20 cellular contexts compared by ENCODE assay signal in genomic region chr5:15384176-15384575, GRCh38.
"Had no signal": no experiment of that assay in that cellular context is flagged by ENCODE, and none has a peak within 500 bp of the region (broad histone marks: within the 10 kb centered on the region; RNA-seq: fewer than 3 reads in every experiment).

No MANE protein-coding gene starts in this region.

- H3K4me1 ChIP-seq: SJCRH30 had no signal

- H3K4me3 ChIP-seq: SJCRH30, SK-N-MC had no signal

- H3K27me3 Mint-ChIP-seq: activated CD4-positive, alpha-beta T cell treated with anti-CD3 and anti-CD28 coated beads, Interleukin-2, amount 10 ng/mL, durations not matched to agents 24 days and 14 days; activated naive CD8-positive, alpha-beta T cell treated with anti-CD3 and anti-CD28 coated beads, Interleukin-2, amount 50 U/mL, for 24 hours; brain had no signal

- DNase-seq: activated CD4-positive, alpha-beta T cell treated with anti-CD3 and anti-CD28 coated beads, Interleukin-2, amount 10 ng/mL, durations not matched to agents 24 days and 14 days; activated CD4-positive, alpha-beta T cell treated with anti-CD3 and anti-CD28 coated beads, Interleukin-2, amount 50 U/mL, for 4 hours; activated CD8-positive, alpha-beta memory T cell treated with anti-CD3 and anti-CD28 coated beads, Interleukin-2, amount 50 U/mL, for 4 hours; activated gamma-delta T cell treated with Interleukin-2 at 50 U/mL for 16 hours; activated naive CD4-positive, alpha-beta T cell treated with anti-CD3 and anti-CD28 coated beads for 36 hours; activated naive CD8-positive, alpha-beta T cell treated with anti-CD3 and anti-CD28 coated beads, Interleukin-2, amount 50 U/mL, for 24 hours; activated T-cell treated with anti-CD3 and anti-CD28 coated beads for 4 hours; activated T-cell treated with anti-CD3 and anti-CD28 coated beads, Interleukin-2, amount 50 U/mL, for 4 hours; Karpas-422; KBM-7; NCI-H1105; NCI-H187 treated with DMSO at 0.1 percent for 48 hours; NCI-H2227 treated with DMSO at 0.1 percent for 48 hours had no signal

- H3K27me3 ChIP-seq: SJCRH30 had no signal

- ATAC-seq: activated naive CD4-positive, alpha-beta T cell treated with anti-CD3 and anti-CD28 coated beads, Interleukin-2, amount 50 U/mL, for 72 hours; activated naive CD8-positive, alpha-beta T cell treated with anti-CD3 and anti-CD28 coated beads, Interleukin-2, amount 50 U/mL, for 24 hours; activated T-cell treated with anti-CD3 and anti-CD28 coated beads, Interleukin-2, amount 50 U/mL, for 4 hours had no signal

- H3K9me3 ChIP-seq: SJCRH30 had no signal

- H3K27ac ChIP-seq: SJCRH30, SK-N-MC had no signal

- H3K9me3 Mint-ChIP-seq: activated naive CD8-positive, alpha-beta T cell treated with anti-CD3 and anti-CD28 coated beads, Interleukin-2, amount 50 U/mL, for 24 hours; activated T-cell treated with anti-CD3 and anti-CD28 coated beads, Interleukin-2, amount 50 U/mL, for 4 hours had no signal

- H3K36me3 ChIP-seq: SJCRH30 had no signal

- H3K4me1 Mint-ChIP-seq: activated CD4-positive, alpha-beta T cell treated with anti-CD3 and anti-CD28 coated beads, Interleukin-2, amount 10 ng/mL, durations not matched to agents 24 days and 14 days; activated naive CD8-positive, alpha-beta T cell treated with anti-CD3 and anti-CD28 coated beads, Interleukin-2, amount 50 U/mL, for 24 hours; brain had no signal

- H3K4me3 Mint-ChIP-seq: activated CD4-positive, alpha-beta T cell treated with anti-CD3 and anti-CD28 coated beads, Interleukin-2, amount 10 ng/mL, durations not matched to agents 24 days and 14 days; activated naive CD4-positive, alpha-beta T cell treated with anti-CD3 and anti-CD28 coated beads for 36 hours; activated naive CD8-positive, alpha-beta T cell treated with anti-CD3 and anti-CD28 coated beads, Interleukin-2, amount 50 U/mL, for 24 hours; activated T-cell treated with anti-CD3 and anti-CD28 coated beads, Interleukin-2, amount 50 U/mL, for 4 hours; activated T-helper 1 cell treated with anti-CD3 and anti-CD28 coated beads, Interleukin-12 subunit alpha, Interleukin-12 subunit beta, Interleukin-2, Interleukin-4 antibody, amounts not matched to agents 30 ng/mL and 10 ng/mL and 1 ng/mL, durations not matched to agents 14 hours and 24 hours and 36 hours; brain; T-helper 1 cell treated with Interleukin-12 subunit alpha and Interleukin-12 subunit beta and Interleukin-4 antibody, amounts not matched to agents 30 μg/mL and 1 μg/mL, for 36 hours; T-helper 2 cell treated with Interferon-gamma antibody and Interleukin-4, amounts not matched to agents 5 μg/mL and 100 μg/mL, for 36 hours had no signal

- H3K27ac Mint-ChIP-seq: activated CD4-positive, alpha-beta T cell treated with anti-CD3 and anti-CD28 coated beads, Interleukin-2, amount 10 ng/mL, durations not matched to agents 24 days and 14 days; activated naive CD4-positive, alpha-beta T cell treated with anti-CD3 and anti-CD28 coated beads for 36 hours; activated naive CD4-positive, alpha-beta T cell treated with anti-CD3 and anti-CD28 coated beads, Interleukin-2, amount 50 U/mL, for 72 hours; activated naive CD8-positive, alpha-beta T cell treated with anti-CD3 and anti-CD28 coated beads, Interleukin-2, amount 50 U/mL, for 24 hours; activated T-helper 1 cell treated with anti-CD3 and anti-CD28 coated beads, Interleukin-12 subunit alpha, Interleukin-12 subunit beta, Interleukin-2, Interleukin-4 antibody, amounts not matched to agents 30 ng/mL and 10 ng/mL and 1 ng/mL, durations not matched to agents 14 hours and 24 hours and 36 hours; brain; T-helper 1 cell treated with Interleukin-12 subunit alpha and Interleukin-12 subunit beta and Interleukin-4 antibody, amounts not matched to agents 30 μg/mL and 1 μg/mL, for 36 hours; T-helper 2 cell treated with Interferon-gamma antibody and Interleukin-4, amounts not matched to agents 5 μg/mL and 100 μg/mL, for 36 hours had no signal

- H3K36me3 Mint-ChIP-seq: activated naive CD4-positive, alpha-beta T cell treated with anti-CD3 and anti-CD28 coated beads, Interleukin-2, amount 50 U/mL, for 72 hours; brain had no signal
